ENCODE assay signal across 26 cellular contexts in genomic region chr12:979355-979754, GRCh38.
"Had no signal": no experiment of that assay in that cellular context is flagged by ENCODE, and none has a peak within 500 bp of the region (broad histone marks: within the 10 kb centered on the region; RNA-seq: fewer than 3 reads in every experiment).

No MANE protein-coding gene starts in this region.

- DNase-seq: hippocampal formation; immature natural killer cell; kidney; left colon; mesendoderm; naive B cell; natural killer cell; nephron progenitor cell; occipital lobe; psoas muscle; sigmoid colon; small intestine; spleen; stimulated activated CD4-positive, alpha-beta T cell treated with anti-CD3 and anti-CD28 coated beads, Interleukin-4, amount 100 ng/mL, for 24 hours; stimulated activated CD8-positive, alpha-beta memory T cell treated with anti-CD3 and anti-CD28 coated beads, Interleukin-4, amount 100 ng/mL, for 48 hours; stimulated activated naive CD4-positive, alpha-beta T cell treated with Interleukin-2 at 50 U/mL for 16 hours; stimulated activated naive CD8-positive, alpha-beta T cell treated with anti-CD3 and anti-CD28 coated beads, Interleukin-15, amount 100 ng/mL, for 72 hours; substantia nigra; uterus had no signal

- H2AFZ ChIP-seq: neural progenitor cell, parathyroid adenoma had no signal

- H3K4me1 ChIP-seq: neural progenitor cell, parathyroid adenoma, sigmoid colon, spleen, tibial nerve, uterus had no signal

- H3K9ac ChIP-seq: neural progenitor cell, parathyroid adenoma had no signal

- FAIRE-seq: islet of Langerhans, kidney, small intestine had no signal

- H3K4me3 ChIP-seq: lung, neural progenitor cell, psoas muscle, sigmoid colon, spleen, tibial nerve, uterus had no signal

- H3K9me3 ChIP-seq: neutrophil, psoas muscle, sigmoid colon, spleen, tibial nerve, uterus had no signal

- ATAC-seq: left colon; natural killer cell; psoas muscle; stimulated activated memory B cell treated with anti-CD40 and anti-IgM and Interleukin-4, amounts not matched to agents 10 μg/mL and 1 μg/mL and 100 μg/mL, for 72 hours; stimulated activated naive CD8-positive, alpha-beta T cell treated with anti-CD3 and anti-CD28 coated beads, Interleukin-15, amount 100 ng/mL, for 72 hours had no signal

- H3K27ac ChIP-seq: neural progenitor cell, neutrophil, parathyroid adenoma, psoas muscle, sigmoid colon, spleen, tibial nerve, uterus had no signal

- H3K36me3 ChIP-seq: neural progenitor cell, neutrophil, spleen, uterus had no signal

- H3K79me2 ChIP-seq: parathyroid adenoma had no signal

- H3K27me3 ChIP-seq: neural progenitor cell, neutrophil, sigmoid colon, spleen, tibial nerve, uterus had no signal

- H3K4me2 ChIP-seq: neural progenitor cell had no signal
